ENCODE assay signal across 10 cellular contexts in genomic region chr9:128001411-128002298, GRCh38. TPM values are rescaled to one million over a fixed set of nuclear protein-coding genes. Genes with fewer than 3 reads are reported as not detected.
DNase-seq lines count a peak whose midpoint lies in the region; ATAC-seq, FAIRE-seq and TF ChIP-seq lines count a peak whose summit lies in the region.
"Had no signal": no experiment of that assay in that cellular context is flagged by ENCODE, and none has a peak within 500 bp of the region (broad histone marks: within the 10 kb centered on the region; RNA-seq: fewer than 3 reads in every experiment).

No MANE protein-coding gene starts in this region.

- no peaks in the 10 kb centered on the region for H4K20me1 ChIP-seq in neural progenitor cell (ENCODE audit: low read depth)

- peaks cover 31% of the 10 kb centered on the region for H3K4me1 ChIP-seq in CD8-positive, alpha-beta memory T cell (ENCODE audit: insufficient read depth, low read length)
- peaks cover 4% of the 10 kb centered on the region for H3K4me1 ChIP-seq in neural progenitor cell
- H3K4me1 ChIP-seq: gastrocnemius medialis had no signal

- H3K4me1 Mint-ChIP-seq in CD8-positive, alpha-beta memory T cell = peaks cover 14 to 49% (median 22%) of the 10 kb centered on the region in 3 donors
- H3K4me1 Mint-ChIP-seq in neural progenitor cell = peaks cover 18% of the 10 kb centered on the region
- H3K4me1 Mint-ChIP-seq in activated T-cell treated with anti-CD3 and anti-CD28 coated beads, Interleukin-2, amount 50 U/mL, for 4 hours (ENCODE audit: low read depth) = peaks cover 20% of the 10 kb centered on the region

- no peaks in the 10 kb centered on the region for H3K27me3 Mint-ChIP-seq in CD8-positive, alpha-beta memory T cell
- peaks cover 4% of the 10 kb centered on the region for H3K27me3 Mint-ChIP-seq in neural progenitor cell (ENCODE audit: insufficient read depth, low read depth)
- H3K27me3 Mint-ChIP-seq in activated T-cell treated with anti-CD3 and anti-CD28 coated beads, Interleukin-2, amount 50 U/mL, for 4 hours (ENCODE audit: low read depth) = no peaks in the 10 kb centered on the region

- ATAC-seq in activated CD4-positive, CD25-positive, alpha-beta regulatory T cell treated with anti-CD3 and anti-CD28 coated beads, Interleukin-2, amount 50 U/mL, for 24 hours = no peak
- ATAC-seq in HG03521 (IDR thresholded peaks at IDR 0.05; ENCODE audit: unreplicated experiment) (no peak), HG02970 (IDR thresholded peaks at IDR 0.05; ENCODE audit: low FRiP score, unreplicated experiment) (no peak)
- ATAC-seq in activated T-cell treated with anti-CD3 and anti-CD28 coated beads, Interleukin-2, amount 50 U/mL, for 4 hours = no peak
- ATAC-seq: gastrocnemius medialis had no signal

- H3K9me3 ChIP-seq in CD8-positive, alpha-beta memory T cell (ENCODE audit: low read length) = no peaks in the 10 kb centered on the region
- no peaks in the 10 kb centered on the region for H3K9me3 ChIP-seq in neural progenitor cell (ENCODE audit: low read depth)
- H3K9me3 ChIP-seq: gastrocnemius medialis had no signal

- CTCF ChIA-PET in CD8-positive, alpha-beta memory T cell (lab: Charles Lee) = interaction anchor here (0.8 to 4.5 kb wide), 4 partner anchors 26 to 116 kb away, joined by 3 to 27 read pairs (median 4); no protein-coding TSS in a partner anchor

- peak overlapping the region; percentile 33 for H3K9ac ChIP-seq in neural progenitor cell

- H3K4me3 ChIP-seq in CD8-positive, alpha-beta memory T cell (ENCODE audit: low read length) = no peak overlapping the region
- H3K4me3 ChIP-seq in neural progenitor cell = no peak overlapping the region
- H3K4me3 ChIP-seq: gastrocnemius medialis had no signal

- peaks cover 7% of the 10 kb centered on the region for H3F3A ChIP-seq in neural progenitor cell (ENCODE audit: low read depth)

- FAIRE-seq in RCC 7860 (lab: Jason Lieb, UNC) = peak; percentile 85

- no peak overlapping the region for H3K4me3 Mint-ChIP-seq in CD8-positive, alpha-beta memory T cell
- no peak overlapping the region for H3K4me3 Mint-ChIP-seq in neural progenitor cell
- no peak overlapping the region for H3K4me3 Mint-ChIP-seq in activated T-cell treated with anti-CD3 and anti-CD28 coated beads, Interleukin-2, amount 50 U/mL, for 4 hours

- no peaks in the 10 kb centered on the region for H3K79me2 ChIP-seq in neural progenitor cell (ENCODE audit: low read depth)

- H3K9me3 Mint-ChIP-seq in CD8-positive, alpha-beta memory T cell = no peaks in the 10 kb centered on the region
- H3K9me3 Mint-ChIP-seq in neural progenitor cell = peaks cover 3% of the 10 kb centered on the region
- H3K9me3 Mint-ChIP-seq in activated T-cell treated with anti-CD3 and anti-CD28 coated beads, Interleukin-2, amount 50 U/mL, for 4 hours = no peaks in the 10 kb centered on the region

- H3K27ac Mint-ChIP-seq in CD8-positive, alpha-beta memory T cell = peak overlapping the region in 2 of 8 donors; percentile 30 to 54
- peak overlapping the region; percentile 89 for H3K27ac Mint-ChIP-seq in neural progenitor cell

- no peak overlapping the region for H3K4me2 ChIP-seq in neural progenitor cell

- H3K27me3 ChIP-seq in CD8-positive, alpha-beta memory T cell (ENCODE audit: insufficient read depth, low read length, poor library complexity, severe bottlenecking) = no peaks in the 10 kb centered on the region
- no peaks in the 10 kb centered on the region for H3K27me3 ChIP-seq in neural progenitor cell
- H3K27me3 ChIP-seq: gastrocnemius medialis had no signal

- H3K27ac ChIP-seq in CD8-positive, alpha-beta memory T cell (ENCODE audit: low read depth, low read length) = peak overlapping the region; percentile 71
- H3K27ac ChIP-seq in epithelial cell of prostate = peak overlapping the region; percentile 32
- no peak overlapping the region for H3K27ac ChIP-seq in neural progenitor cell
- H3K27ac ChIP-seq: gastrocnemius medialis had no signal

- H3K36me3 Mint-ChIP-seq in CD8-positive, alpha-beta memory T cell = no peaks in the 10 kb centered on the region
- H3K36me3 Mint-ChIP-seq in neural progenitor cell = no peaks in the 10 kb centered on the region
- H3K36me3 Mint-ChIP-seq in activated T-cell treated with anti-CD3 and anti-CD28 coated beads, Interleukin-2, amount 50 U/mL, for 4 hours (ENCODE audit: insufficient read depth) = no peaks in the 10 kb centered on the region

- H2AFZ ChIP-seq in neural progenitor cell (replicated peaks) = peak overlapping the region; percentile 88

- no peak for DNase-seq in CD8-positive, alpha-beta memory T cell
- DNase-seq in RCC 7860 (ENCODE audit: low spot score) (peak; percentile 95), epithelial cell of prostate (ENCODE audit: low read depth, low spot score) (no peak), neural progenitor cell (ENCODE audit: low spot score) (peak; percentile 43)
- DNase-seq in activated T-cell treated with anti-CD3 and anti-CD28 coated beads, Interleukin-2, amount 50 U/mL, for 4 hours = no peak
- DNase-seq: gastrocnemius medialis, Karpas-422 had no signal

- no peak for TF ChIP-seq CTCF in neural progenitor cell (IDR thresholded peaks at IDR 0.05)

- H3K36me3 ChIP-seq in CD8-positive, alpha-beta memory T cell (ENCODE audit: insufficient read depth, low read length) = no peaks in the 10 kb centered on the region
- no peaks in the 10 kb centered on the region for H3K36me3 ChIP-seq in neural progenitor cell
- H3K36me3 ChIP-seq: gastrocnemius medialis had no signal

- POLR2A ChIA-PET in CD8-positive, alpha-beta memory T cell (lab: Charles Lee) = interaction anchor here (0.6 kb wide), 1 partner anchor 298 kb away, joined by 6 read pairs; no protein-coding TSS in a partner anchor

RNA-seq across cellular contexts. Expression of gene EEIG1, which starts 20.9 kb away (rescaled TPM):
- total RNA-seq in CD8-positive, alpha-beta memory T cell = 10 to 100 TPM; 82.2 to 93.3 TPM
- polyA plus RNA-seq in CD8-positive, alpha-beta memory T cell = 167 TPM
- total RNA-seq in neural progenitor cell (ENCODE audit: low replicate concordance) = 8.8 and 30.8 TPM in 2 replicates
- 10 to 100 TPM; 75.5 to 87.3 (median 86.0) TPM for total RNA-seq in activated T-cell treated with anti-CD3 and anti-CD28 coated beads, Interleukin-2, amount 50 U/mL, for 4 hours

Comparison
In these comparisons a context has a peak if more than half of its experiments do, and no peak if none do; other contexts are left out.
1. DNase-seq: peak in RCC 7860 (single experiment) and neural progenitor cell (single experiment); none in CD8-positive, alpha-beta memory T cell (0 of 5), epithelial cell of prostate (single experiment) and activated T-cell treated with anti-CD3 and anti-CD28 coated beads, Interleukin-2, amount 50 U/mL, for 4 hours (single experiment).